ENCODE assay signal across 11 cellular contexts in the genomic region with DNA sequence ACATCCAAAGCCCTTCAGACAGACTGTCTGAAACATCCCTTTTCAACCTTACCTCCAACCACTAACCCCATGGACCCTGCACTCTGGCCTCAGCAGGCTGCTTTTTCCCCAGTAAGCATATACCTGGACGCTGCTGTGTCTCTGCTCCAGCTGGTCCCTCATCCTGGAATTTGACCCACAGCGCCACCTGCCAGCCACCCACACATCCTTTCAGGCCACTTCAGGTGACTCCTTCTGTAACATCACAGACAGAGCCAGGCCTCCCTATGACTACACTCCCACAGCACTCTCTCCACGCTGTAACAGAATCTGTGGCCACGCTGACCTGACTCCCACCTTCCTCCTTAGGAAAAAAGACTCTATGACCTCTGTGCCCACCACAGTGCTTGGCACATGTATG. TPM values are rescaled to one million over a fixed set of nuclear protein-coding genes. Genes with fewer than 3 reads are reported as not detected.
DNase-seq lines count a peak whose midpoint lies in the region; ATAC-seq, FAIRE-seq and TF ChIP-seq lines count a peak whose summit lies in the region.
"Had no signal": no experiment of that assay in that cellular context is flagged by ENCODE, and none has a peak within 500 bp of the region (broad histone marks: within the 10 kb centered on the region; RNA-seq: fewer than 3 reads in every experiment).

No MANE protein-coding gene starts in this region.

- peaks cover 83% of the 10 kb centered on the region for H3K79me2 ChIP-seq in OCI-LY7 (ENCODE audit: insufficient read depth, low read depth, low read length)

- intact Hi-C loops in OCI-LY7 (cut with micrococcal nuclease; ENCODE audit: unreplicated experiment) = no loop called here
- intact Hi-C loops in pancreas (cut with DNase I) = no loop called here

- no peak for FAIRE-seq in pancreas (lab: Jason Lieb, UNC)
- FAIRE-seq: A204.1 had no signal

- no peak overlapping the region for H2AFZ ChIP-seq in OCI-LY7 (ENCODE audit: low read length)

- no peaks in the 10 kb centered on the region for H3K27me3 ChIP-seq in pancreas
- H3K27me3 ChIP-seq: tibial nerve had no signal

- no peaks in the 10 kb centered on the region for H3K27me3 Mint-ChIP-seq in effector memory CD8-positive, alpha-beta T cell

- H3K27ac ChIP-seq in OCI-LY7 (ENCODE audit: low read depth, low read length, poor library complexity, severe bottlenecking) (no peak overlapping the region), pancreas (no peak overlapping the region)

- H3K4me1 ChIP-seq in OCI-LY7 (ENCODE audit: insufficient read depth, low read length, poor library complexity, severe bottlenecking) (peaks cover 50% of the 10 kb centered on the region), pancreas (peaks cover 27 to 64% (median 39%) of the 10 kb centered on the region in 3 donors)

- peaks cover 48% of the 10 kb centered on the region for H3K36me3 Mint-ChIP-seq in effector memory CD8-positive, alpha-beta T cell (ENCODE audit: insufficient read depth)

- 30% methylated on average over 4 of the region's 4 CpGs for WGBS in pancreas, 2 donors

- H3K9me2 ChIP-seq in OCI-LY7 (ENCODE audit: insufficient read depth, low read length) = no peaks in the 10 kb centered on the region

- H3K36me3 ChIP-seq in OCI-LY7 (ENCODE audit: insufficient read depth, low read length) = peaks cover 71% of the 10 kb centered on the region
- H3K36me3 ChIP-seq in pancreas = no peaks in the 10 kb centered on the region

- CTCF ChIA-PET in OCI-LY7 (lab: Charles Lee; ENCODE audit: unreplicated experiment) = no interaction called here

- peaks cover 73 to 74% of the 10 kb centered on the region in 2 donors for H3K4me1 Mint-ChIP-seq in effector memory CD8-positive, alpha-beta T cell (ENCODE audit: low read depth in 2 of 2)

- TF ChIP-seq CTCF in OCI-LY7 (conservative IDR thresholded peaks at IDR 0.05; ENCODE audit: low read length) = peak; percentile 70
- peak in 3 of 4 donors; percentile 28 to 51 (median 32) for TF ChIP-seq CTCF in pancreas (IDR thresholded peaks at IDR 0.05)

- H3K9me3 ChIP-seq in OCI-LY7 (ENCODE audit: low read length) = no peaks in the 10 kb centered on the region
- no peaks in the 10 kb centered on the region for H3K9me3 ChIP-seq in pancreas
- H3K9me3 ChIP-seq: tibial nerve had no signal

- peak overlapping the region; percentile 84 to 96 for H3K4me3 Mint-ChIP-seq in effector memory CD8-positive, alpha-beta T cell
- H3K4me3 Mint-ChIP-seq: mesothelial cell of epicardium had no signal

- H3K9me3 Mint-ChIP-seq in effector memory CD8-positive, alpha-beta T cell = no peaks in the 10 kb centered on the region
- H3K9me3 Mint-ChIP-seq: mesothelial cell of epicardium had no signal

- ATAC-seq in effector memory CD8-positive, alpha-beta T cell (replicated peaks) = no peak
- peak; percentile 23 to 37 (median 34) for ATAC-seq in pancreas
- ATAC-seq in GM21390 (IDR thresholded peaks at IDR 0.05; ENCODE audit: unreplicated experiment) = no peak

- DNase-seq in DMS153 (lab: John Stamatoyannopoulos, UW) (peak; percentile 15), DMS153 treated with DMSO at 0.1 percent for 48 hours (lab: John Stamatoyannopoulos, UW; ENCODE audit: unreplicated experiment) (no peak), OCI-LY7 (ENCODE audit: low spot score) (no peak), pancreas (peak in 5 of 6 donors; percentile 69 to 80 (median 72)), NCI-H2227 (lab: John Stamatoyannopoulos, UW; ENCODE audit: unreplicated experiment) (no peak)
- DNase-seq in effector memory CD8-positive, alpha-beta T cell = no peak
- no peak for DNase-seq in effector CD8-positive, alpha-beta T cell (lab: John Stamatoyannopoulos, UW)

- no TSS peak for BruUV-seq in OCI-LY7 (replicated peaks; lab: Mats Ljungman, UMichigan)

- no peak overlapping the region for H3K4me2 ChIP-seq in OCI-LY7 (ENCODE audit: low read length)

- H3K4me3 ChIP-seq in OCI-LY7 (ENCODE audit: low read depth, low read length, poor library complexity, severe bottlenecking) (no peak overlapping the region), pancreas (no peak overlapping the region)
- H3K4me3 ChIP-seq: tibial nerve had no signal

- H3K27ac Mint-ChIP-seq in effector memory CD8-positive, alpha-beta T cell = peak overlapping the region; percentile 44 to 85
- H3K27ac Mint-ChIP-seq: mesothelial cell of epicardium had no signal

- POLR2A ChIA-PET in OCI-LY7 (lab: Charles Lee) = no interaction called here

- H4K20me1 ChIP-seq in OCI-LY7 (ENCODE audit: insufficient read depth, low read length) = peaks cover 49% of the 10 kb centered on the region

RNA-seq across cellular contexts. Expression of a gene that starts 3.4 kb away (rescaled TPM):
- 65.2 and 75.4 TPM in 2 replicates for total RNA-seq in OCI-LY7 (2014; rRNA removed; shearing (Covaris generic))
- total RNA-seq in OCI-LY7 (2022) (95.2 and 103 TPM in 2 replicates), pancreas (10 to 100 TPM; 53.4 to 96.3 (median 76.2) TPM)
- 10 to 100 TPM; 58.8 to 62.9 TPM for polyA plus RNA-seq in pancreas

RNA-seq across cellular contexts. Expression of a gene that starts 59.3 kb away (rescaled TPM):
- not detected in 2 replicates for total RNA-seq in OCI-LY7 (2014; rRNA removed; shearing (Covaris generic))
- total RNA-seq in OCI-LY7 (2022) (not detected in 2 replicates), pancreas (not detected)
- not detected for polyA plus RNA-seq in pancreas
- total RNA-seq: mesothelial cell of epicardium, tibial nerve had no signal

Comparison
In these comparisons a context has a peak if more than half of its experiments do, and no peak if none do; other contexts are left out.
1. DNase-seq: peak in DMS153 (single experiment) and pancreas (5 of 6); none in DMS153 treated with DMSO at 0.1 percent for 48 hours (single experiment), OCI-LY7 (single experiment), effector memory CD8-positive, alpha-beta T cell (0 of 3), effector CD8-positive, alpha-beta T cell (single experiment) and NCI-H2227 (single experiment).
2. ATAC-seq: peak in pancreas (4 of 4); none in effector memory CD8-positive, alpha-beta T cell (single experiment) and GM21390 (single experiment).